Comparison of ENCODE assay signal across 8 cellular contexts in genomic region chr9:111356567-111357244, GRCh38.
A peak's percentile ranks its signal among the peaks of the same experiment; 100 is the strongest.
DNase-seq lines count a peak whose midpoint lies in the region; ATAC-seq and TF ChIP-seq lines count a peak whose summit lies in the region.

No MANE protein-coding gene starts in this region.

- TF ChIP-seq CTCF in cardiac fibroblast (IDR thresholded peaks at IDR 0.05; ENCODE audit: low read depth, low read length): no peak

- H3K9me3 ChIP-seq in HUES48 (ENCODE audit: control insufficient read depth, insufficient read depth, low read length) (no peaks in the 10 kb centered on the region), mucosa of stomach (ENCODE audit: control insufficient read depth, low read length) (no peaks in the 10 kb centered on the region)

- DNase-seq in ACHN: peak; percentile 79
- peak; percentile 88 to 92 for DNase-seq in cardiac fibroblast (ENCODE audit: low read depth in 2 of 2)
- no peak for DNase-seq in OCI-M2 (lab: John Stamatoyannopoulos, UW; ENCODE audit: unreplicated experiment)
- no peak for DNase-seq in NCI-H1694 treated with DMSO at 0.1 percent for 48 hours (lab: John Stamatoyannopoulos, UW)
- no peak for DNase-seq in NCI-H2196 treated with DMSO at 0.1 percent for 48 hours (lab: John Stamatoyannopoulos, UW; ENCODE audit: unreplicated experiment)

- no peak overlapping the region for H3K4me3 ChIP-seq in HUES48 (ENCODE audit: low read depth, low read length)
- H3K4me3 ChIP-seq in cardiac fibroblast (replicated peaks in 1 of 2; ENCODE audit: low read depth in 2 of 2, low read length in 2 of 2): peak overlapping the region in 1 of 2 donors; percentile 22
- H3K4me3 ChIP-seq in mucosa of stomach (ENCODE audit: low read length): peak overlapping the region; percentile 23

- H3K36me3 ChIP-seq in HUES48 (ENCODE audit: control insufficient read depth, insufficient read depth, low read length) (peaks cover 13% of the 10 kb centered on the region), mucosa of stomach (ENCODE audit: control insufficient read depth, insufficient read depth, low read length) (no peaks in the 10 kb centered on the region)

- H3K27me3 ChIP-seq in HUES48 (ENCODE audit: control insufficient read depth, insufficient read depth, low read length): no peaks in the 10 kb centered on the region
- no peaks in the 10 kb centered on the region for H3K27me3 ChIP-seq in mucosa of stomach (ENCODE audit: control insufficient read depth, insufficient read depth, low read length)

- in situ Hi-C loops in ACHN (cut with HindIII; ENCODE audit: low pct_ligation_motif_present, low pct_unique_long_range_greater_than_20kb, low sequenced_read_pairs): no loop called here

- H3K27ac ChIP-seq in HUES48 (ENCODE audit: low read depth, low read length): no peak overlapping the region

- peaks cover 5% of the 10 kb centered on the region; the same call in 1 of the 2 replicates for H3K4me1 ChIP-seq in HUES48 (ENCODE audit: control insufficient read depth, insufficient read depth, low read length)
- peaks cover 8% of the 10 kb centered on the region for H3K4me1 ChIP-seq in mucosa of stomach (ENCODE audit: control insufficient read depth, insufficient read depth, low read length)

- ATAC-seq in HG02763 (IDR thresholded peaks at IDR 0.05; ENCODE audit: unreplicated experiment): no peak

- H3K9ac ChIP-seq in HUES48 (ENCODE audit: low read depth, low read length) (0 out of 2 replicates have a peak overlapping the region, but pooled peaks have one; percentile 12), mucosa of stomach (ENCODE audit: low read length) (no peak overlapping the region)

Comparison
In these comparisons a context has a peak if more than half of its experiments do, and no peak if none do; other contexts are left out.
1. DNase-seq: peak in ACHN (single experiment) and cardiac fibroblast (2 of 2); none in OCI-M2 (single experiment), NCI-H1694 treated with DMSO at 0.1 percent for 48 hours (single experiment) and NCI-H2196 treated with DMSO at 0.1 percent for 48 hours (single experiment).